In the genomic region with DNA sequence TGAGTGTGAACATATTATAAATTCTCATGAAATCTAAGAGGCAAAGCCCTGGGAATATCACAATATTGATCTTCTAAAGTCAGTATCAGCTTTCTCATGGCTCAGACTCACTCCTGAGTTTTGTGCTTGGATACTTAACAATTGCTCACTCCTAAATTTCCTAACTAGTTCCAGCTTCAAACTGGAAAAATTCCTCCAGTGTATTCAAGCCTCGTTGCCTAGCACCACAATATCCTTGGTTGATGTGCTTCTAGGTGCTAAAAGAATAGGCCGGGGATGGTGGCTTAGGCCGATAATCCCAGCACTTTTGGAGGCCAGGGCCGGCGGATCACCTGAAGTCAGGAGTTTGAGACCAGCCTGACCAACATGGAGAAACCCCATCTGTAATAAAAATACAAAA, we compare ENCODE assay signal across 23 cellular contexts.
DNase-seq lines count a peak whose midpoint lies in the region; ATAC-seq and TF ChIP-seq lines count a peak whose summit lies in the region.
"Had no signal": no experiment of that assay in that cellular context is flagged by ENCODE, and none has a peak within 500 bp of the region (broad histone marks: within the 10 kb centered on the region; RNA-seq: fewer than 3 reads in every experiment).

No MANE protein-coding gene starts in this region.

- TF ChIP-seq CTCF in fibroblast of mammary gland (conservative IDR thresholded peaks at IDR 0.05; ENCODE audit: control insufficient read depth, insufficient read depth, low read depth, low read length) (no peak), left lung (IDR thresholded peaks at IDR 0.05) (no peak)

- peaks cover 59% of the 10 kb centered on the region for H3K4me1 Mint-ChIP-seq in stimulated activated memory B cell treated with anti-CD40 and anti-IgM and Interleukin-4, amounts not matched to agents 10 μg/mL and 1 μg/mL and 100 μg/mL, for 72 hours

- H3K4me1 ChIP-seq in ACC112 (ENCODE audit: control insufficient read depth, insufficient read depth, low read length, unreplicated experiment) (peaks cover 35% of the 10 kb centered on the region), left lung (peaks cover 0 to 4% of the 10 kb centered on the region in 2 donors)

- H3K9me3 Mint-ChIP-seq in stimulated activated memory B cell treated with anti-CD40 and anti-IgM and Interleukin-4, amounts not matched to agents 10 μg/mL and 1 μg/mL and 100 μg/mL, for 72 hours = no peaks in the 10 kb centered on the region

- H3K4me3 ChIP-seq in ACC112 (ENCODE audit: low read depth, low read length) = no peak overlapping the region
- no peak overlapping the region for H3K4me3 ChIP-seq in fibroblast of mammary gland (ENCODE audit: control insufficient read depth, low read depth, low read length)
- no peak overlapping the region for H3K4me3 ChIP-seq in left lung

- no peaks in the 10 kb centered on the region for H3K36me3 ChIP-seq in ACC112 (ENCODE audit: insufficient read depth, low read length)
- no peaks in the 10 kb centered on the region for H3K36me3 ChIP-seq in left lung

- peaks cover 26% of the 10 kb centered on the region for H3K79me2 ChIP-seq in ACC112 (ENCODE audit: control insufficient read depth, insufficient read depth, low read length, unreplicated experiment)

- DNase-seq in M059J (ENCODE audit: low read depth) = peak; percentile 21
- DNase-seq in fibroblast of mammary gland (ENCODE audit: low read depth) = peak; percentile 21
- DNase-seq in left lung = no peak
- no peak for DNase-seq in left ventricle myocardium superior
- no peak for DNase-seq in NCI-H748 (lab: John Stamatoyannopoulos, UW; ENCODE audit: unreplicated experiment)
- DNase-seq: DMS 273 treated with DMSO at 0.1 percent for 48 hours; GDM1; H7; KG1; NCI-H1092; NCI-H146; NCI-H2107; NCI-H2227 treated with DMSO at 0.1 percent for 48 hours; NCI-H526; NK-92 treated with Interleukin-12 subunit alpha and Interleukin-12 subunit beta, amount 100 ng/mL, for 24 hours; OCI-M1; SIG-M5 had no signal

- no peaks in the 10 kb centered on the region for H3K27me3 Mint-ChIP-seq in stimulated activated memory B cell treated with anti-CD40 and anti-IgM and Interleukin-4, amounts not matched to agents 10 μg/mL and 1 μg/mL and 100 μg/mL, for 72 hours

- H3K27me3 ChIP-seq in ACC112 (ENCODE audit: insufficient read depth, low read length) (no peaks in the 10 kb centered on the region), left lung (no peaks in the 10 kb centered on the region)

- peak overlapping the region; percentile 42 for H3K4me3 Mint-ChIP-seq in stimulated activated memory B cell treated with anti-CD40 and anti-IgM and Interleukin-4, amounts not matched to agents 10 μg/mL and 1 μg/mL and 100 μg/mL, for 72 hours

- H3K36me3 Mint-ChIP-seq in stimulated activated memory B cell treated with anti-CD40 and anti-IgM and Interleukin-4, amounts not matched to agents 10 μg/mL and 1 μg/mL and 100 μg/mL, for 72 hours = peaks cover 9% of the 10 kb centered on the region

- no peak overlapping the region for H2AFZ ChIP-seq in ACC112 (ENCODE audit: low read length, unreplicated experiment)

- H3K27ac Mint-ChIP-seq in stimulated activated memory B cell treated with anti-CD40 and anti-IgM and Interleukin-4, amounts not matched to agents 10 μg/mL and 1 μg/mL and 100 μg/mL, for 72 hours = peak overlapping the region; percentile 83

- H3K9me3 ChIP-seq in left lung = no peaks in the 10 kb centered on the region

- ATAC-seq in stimulated activated memory B cell treated with anti-CD40 and anti-IgM and Interleukin-4, amounts not matched to agents 10 μg/mL and 1 μg/mL and 100 μg/mL, for 72 hours = no peak
- ATAC-seq in HG03135 (IDR thresholded peaks at IDR 0.05; ENCODE audit: unreplicated experiment) (no peak), left lung (no peak), left ventricle myocardium superior (no peak)
- ATAC-seq: HepG2 had no signal

- intact Hi-C loops in left lung (cut with DNase I) = no loop called here
- intact Hi-C loops in left ventricle myocardium superior (cut with micrococcal nuclease) = no loop called here

- peak overlapping the region; percentile 98 for H3K27ac ChIP-seq in ACC112 (ENCODE audit: low read depth, low read length)
- H3K27ac ChIP-seq in left lung = no peak overlapping the region
- H3K27ac ChIP-seq: 22Rv1, C4-2B had no signal

Comparison
In these comparisons a context has a peak if more than half of its experiments do, and no peak if none do; other contexts are left out.
1. DNase-seq: peak in M059J (single experiment) and fibroblast of mammary gland (single experiment); none in left lung (0 of 2), left ventricle myocardium superior (single experiment) and NCI-H748 (single experiment).